8 cellular contexts compared by ENCODE assay signal in genomic region chr6:34391711-34392496, GRCh38.
A peak's percentile ranks its signal among the peaks of the same experiment; 100 is the strongest.
DNase-seq lines count a peak whose midpoint lies in the region; ATAC-seq lines count a peak whose summit lies in the region.

No MANE protein-coding gene starts in this region.

- peak; percentile 34 for ATAC-seq in HG02938 (IDR thresholded peaks at IDR 0.05; ENCODE audit: unreplicated experiment)

- DNase-seq in SIG-M5 treated with dmso at 0.1 percent for 504 hours (lab: John Stamatoyannopoulos, UW; ENCODE audit: unreplicated experiment) (peak; percentile 65), SIG-M5 (lab: John Stamatoyannopoulos, UW) (no peak), NCI-H2107 (lab: John Stamatoyannopoulos, UW) (peak; percentile 24), cerebellar cortex (ENCODE audit: low spot score) (peak; percentile 66), left kidney (ENCODE audit: low read depth, low spot score) (peak; percentile 86)
- peak; percentile 18 to 52 (median 26) for DNase-seq in activated CD4-positive, CD25-positive, alpha-beta regulatory T cell (lab: John Stamatoyannopoulos, UW)
- DNase-seq in stimulated activated CD4-positive, alpha-beta T cell treated with anti-CD3 and anti-CD28 coated beads, Interleukin-2, amount 100 ng/mL, for 24 hours = peak; percentile 57 to 64
